In the genomic region with DNA sequence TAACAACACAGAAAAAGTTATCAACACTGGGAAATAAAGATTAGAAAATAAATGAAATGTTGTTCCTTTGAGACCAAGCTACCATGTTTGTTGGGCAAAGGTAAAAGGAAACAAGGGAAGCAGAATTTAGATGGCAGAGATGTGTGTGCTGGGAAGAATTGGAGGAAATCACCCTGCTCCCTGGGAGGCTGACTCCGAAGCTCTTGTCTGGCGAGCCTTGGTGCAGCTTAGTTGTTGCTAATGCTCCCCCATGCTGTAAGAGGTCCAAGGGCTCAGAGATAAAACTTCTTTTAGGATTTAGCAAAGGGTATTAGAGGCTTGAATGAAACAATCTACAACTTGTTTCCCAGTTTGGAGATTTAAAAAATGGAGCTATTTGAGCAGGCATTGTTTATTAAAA, we compare ENCODE assay signal across 39 cellular contexts.
"Had no signal": no experiment of that assay in that cellular context is flagged by ENCODE, and none has a peak within 500 bp of the region (broad histone marks: within the 10 kb centered on the region; RNA-seq: fewer than 3 reads in every experiment).

No MANE protein-coding gene starts in this region.

- H3K9me3 Mint-ChIP-seq: activated CD4-positive, alpha-beta memory T cell treated with anti-CD3 and anti-CD28 coated beads for 36 hours; activated CD4-positive, alpha-beta T cell treated with anti-CD3 and anti-CD28 coated beads, Interleukin-2, amount 10 ng/mL, durations not matched to agents 24 days and 14 days; activated naive CD4-positive, alpha-beta T cell treated with anti-CD3 and anti-CD28 coated beads for 36 hours; activated naive CD8-positive, alpha-beta T cell treated with anti-CD3 and anti-CD28 coated beads for 36 hours; activated T-helper 1 cell treated with anti-CD3 and anti-CD28 coated beads, Interleukin-12 subunit alpha, Interleukin-12 subunit beta, Interleukin-2, Interleukin-4 antibody, amounts not matched to agents 30 ng/mL and 10 ng/mL and 1 ng/mL, durations not matched to agents 14 hours and 24 hours and 36 hours; brain; dendritic cell treated with granulocyte-macrophage colony-stimulating factor and Interleukin-4, amounts not matched to agents 40 ng/mL and 50 ng/mL, for 4 days; nephron progenitor cell; stimulated activated memory B cell treated with anti-CD40 and anti-IgM and Interleukin-4, amounts not matched to agents 10 μg/mL and 1 μg/mL and 100 μg/mL, for 72 hours; stimulated activated naive CD8-positive, alpha-beta T cell treated with anti-CD3 and anti-CD28 coated beads, Interleukin-15, amount 100 ng/mL, for 72 hours; T-helper 1 cell treated with Interleukin-12 subunit alpha and Interleukin-12 subunit beta and Interleukin-4 antibody, amounts not matched to agents 30 μg/mL and 1 μg/mL, for 36 hours; type B pancreatic cell had no signal

- H3K27me3 Mint-ChIP-seq: activated CD4-positive, alpha-beta T cell treated with anti-CD3 and anti-CD28 coated beads, Interleukin-2, amount 10 ng/mL, durations not matched to agents 24 days and 14 days; brain; dendritic cell treated with granulocyte-macrophage colony-stimulating factor and Interleukin-4, amounts not matched to agents 40 ng/mL and 50 ng/mL, for 4 days; progenitor cell of endocrine pancreas; type B pancreatic cell had no signal

- H3K4me1 ChIP-seq: foreskin keratinocyte, uterus had no signal

- DNase-seq: activated CD4-positive, alpha-beta memory T cell treated with anti-CD3 and anti-CD28 coated beads for 36 hours; activated CD4-positive, alpha-beta T cell treated with anti-CD3 and anti-CD28 coated beads, Interleukin-2, amount 10 ng/mL, durations not matched to agents 24 days and 14 days; activated CD4-positive, CD25-positive, alpha-beta regulatory T cell treated with anti-CD3 and anti-CD28 coated beads, Interleukin-2, amount 50 U/mL, for 72 hours; activated CD8-positive, alpha-beta memory T cell treated with anti-CD3 and anti-CD28 coated beads, Interleukin-2, amount 50 U/mL, for 4 hours; activated effector memory CD4-positive, alpha-beta T cell treated with anti-CD3 and anti-CD28 coated beads, Interleukin-2, amount 50 U/mL, for 16 hours; activated naive CD4-positive, alpha-beta T cell treated with anti-CD3 and anti-CD28 coated beads for 36 hours; activated naive CD8-positive, alpha-beta T cell treated with anti-CD3 and anti-CD28 coated beads for 36 hours; activated T-cell treated with anti-CD3 and anti-CD28 coated beads, Interleukin-2, amount 50 U/mL, for 1 hour; adrenal gland; aorta; central memory CD4-positive, alpha-beta T cell; effector memory CD4-positive, alpha-beta T cell; foreskin keratinocyte; heart right ventricle; left ventricle myocardium inferior; nephron progenitor cell; ovary; retina; stimulated activated CD4-positive, alpha-beta T cell treated with anti-CD3 and anti-CD28 coated beads, Interleukin-4, amount 100 ng/mL, for 4 hours; stimulated activated CD8-positive, alpha-beta memory T cell treated with anti-CD3 and anti-CD28 coated beads, Interleukin-4, amount 100 ng/mL, for 48 hours; stimulated activated naive CD8-positive, alpha-beta T cell treated with anti-CD3 and anti-CD28 coated beads, Interleukin-15, amount 100 ng/mL, for 72 hours; substantia nigra; SW 1271; T-helper 9 cell; uterus had no signal

- ATAC-seq: esophagus mucosa; foreskin keratinocyte; heart right ventricle; sciatic nerve; stimulated activated memory B cell treated with anti-CD40 and anti-IgM and Interleukin-4, amounts not matched to agents 10 μg/mL and 1 μg/mL and 100 μg/mL, for 72 hours; stimulated activated naive CD8-positive, alpha-beta T cell treated with anti-CD3 and anti-CD28 coated beads, Interleukin-15, amount 100 ng/mL, for 72 hours had no signal

- H3K36me3 ChIP-seq: adrenal gland, heart right ventricle, left ventricle myocardium inferior, ovary, uterus had no signal

- H3K27me3 ChIP-seq: adrenal gland, foreskin keratinocyte, heart right ventricle, ovary, uterus had no signal

- H3K27ac ChIP-seq: adrenal gland, foreskin keratinocyte, heart right ventricle, left ventricle myocardium inferior, ovary, skin epidermis, uterus, VCaP had no signal

- H3K36me3 Mint-ChIP-seq: activated CD4-positive, alpha-beta memory T cell treated with anti-CD3 and anti-CD28 coated beads for 36 hours; activated naive CD8-positive, alpha-beta T cell treated with anti-CD3 and anti-CD28 coated beads for 36 hours; brain; stimulated activated memory B cell treated with anti-CD40 and anti-IgM and Interleukin-4, amounts not matched to agents 10 μg/mL and 1 μg/mL and 100 μg/mL, for 72 hours; type B pancreatic cell had no signal

- H3K4me3 Mint-ChIP-seq: activated CD4-positive, alpha-beta memory T cell treated with anti-CD3 and anti-CD28 coated beads for 36 hours; activated CD4-positive, alpha-beta T cell treated with anti-CD3 and anti-CD28 coated beads, Interleukin-2, amount 10 ng/mL, durations not matched to agents 24 days and 14 days; activated naive CD4-positive, alpha-beta T cell treated with anti-CD3 and anti-CD28 coated beads for 36 hours; activated naive CD8-positive, alpha-beta T cell treated with anti-CD3 and anti-CD28 coated beads for 36 hours; activated T-helper 1 cell treated with anti-CD3 and anti-CD28 coated beads, Interleukin-12 subunit alpha, Interleukin-12 subunit beta, Interleukin-2, Interleukin-4 antibody, amounts not matched to agents 30 ng/mL and 10 ng/mL and 1 ng/mL, durations not matched to agents 14 hours and 24 hours and 36 hours; dendritic cell treated with granulocyte-macrophage colony-stimulating factor and Interleukin-4, amounts not matched to agents 40 ng/mL and 50 ng/mL, for 4 days; nephron progenitor cell; stimulated activated memory B cell treated with anti-CD40 and anti-IgM and Interleukin-4, amounts not matched to agents 10 μg/mL and 1 μg/mL and 100 μg/mL, for 72 hours; stimulated activated naive CD8-positive, alpha-beta T cell treated with anti-CD3 and anti-CD28 coated beads, Interleukin-15, amount 100 ng/mL, for 72 hours; T-helper 1 cell treated with Interleukin-12 subunit alpha and Interleukin-12 subunit beta and Interleukin-4 antibody, amounts not matched to agents 30 μg/mL and 1 μg/mL, for 36 hours; type B pancreatic cell had no signal

- FAIRE-seq: islet of Langerhans, TTC549 had no signal

- H3K4me1 Mint-ChIP-seq: activated CD4-positive, alpha-beta T cell treated with anti-CD3 and anti-CD28 coated beads, Interleukin-2, amount 10 ng/mL, durations not matched to agents 24 days and 14 days; activated naive CD8-positive, alpha-beta T cell treated with anti-CD3 and anti-CD28 coated beads for 36 hours; stimulated activated memory B cell treated with anti-CD40 and anti-IgM and Interleukin-4, amounts not matched to agents 10 μg/mL and 1 μg/mL and 100 μg/mL, for 72 hours; stimulated activated naive CD8-positive, alpha-beta T cell treated with anti-CD3 and anti-CD28 coated beads, Interleukin-15, amount 100 ng/mL, for 72 hours had no signal

- H3K9me3 ChIP-seq: adrenal gland, heart right ventricle, left ventricle myocardium inferior, ovary, uterus had no signal

- H3K27ac Mint-ChIP-seq: activated CD4-positive, alpha-beta memory T cell treated with anti-CD3 and anti-CD28 coated beads for 36 hours; activated CD4-positive, alpha-beta T cell treated with anti-CD3 and anti-CD28 coated beads, Interleukin-2, amount 10 ng/mL, durations not matched to agents 24 days and 14 days; activated naive CD4-positive, alpha-beta T cell treated with anti-CD3 and anti-CD28 coated beads for 36 hours; activated naive CD8-positive, alpha-beta T cell treated with anti-CD3 and anti-CD28 coated beads for 36 hours; activated T-helper 1 cell treated with anti-CD3 and anti-CD28 coated beads, Interleukin-12 subunit alpha, Interleukin-12 subunit beta, Interleukin-2, Interleukin-4 antibody, amounts not matched to agents 30 ng/mL and 10 ng/mL and 1 ng/mL, durations not matched to agents 14 hours and 24 hours and 36 hours; dendritic cell treated with granulocyte-macrophage colony-stimulating factor and Interleukin-4, amounts not matched to agents 40 ng/mL and 50 ng/mL, for 4 days; nephron progenitor cell; progenitor cell of endocrine pancreas; stimulated activated memory B cell treated with anti-CD40 and anti-IgM and Interleukin-4, amounts not matched to agents 10 μg/mL and 1 μg/mL and 100 μg/mL, for 72 hours; stimulated activated naive CD8-positive, alpha-beta T cell treated with anti-CD3 and anti-CD28 coated beads, Interleukin-15, amount 100 ng/mL, for 72 hours; T-helper 1 cell treated with Interleukin-12 subunit alpha and Interleukin-12 subunit beta and Interleukin-4 antibody, amounts not matched to agents 30 μg/mL and 1 μg/mL, for 36 hours; type B pancreatic cell had no signal

- H3K4me3 ChIP-seq: adrenal gland, heart right ventricle, left ventricle myocardium inferior, lung, ovary, skin epidermis, uterus had no signal
